ENCODE assay signal across 1 cellular context in genomic region chr3:50241163-50241562, GRCh38.
TF ChIP-seq lines count a peak whose summit lies in the region.

No MANE protein-coding gene starts in this region.

TF ChIP-seq in GM12878, 131 proteins besides CTCF, POLR2A, EP300 and RAD21:
- TF ChIP-seq CREB1 (IDR thresholded peaks at IDR 0.05; ENCODE audit: low read depth) (no peak), RAD51 (IDR thresholded peaks at IDR 0.05) (no peak), MLLT1 (IDR thresholded peaks at IDR 0.05) (no peak), TCF12 (IDR thresholded peaks at IDR 0.05; ENCODE audit: low read depth, low read length) (no peak), NFXL1 (IDR thresholded peaks at IDR 0.05; ENCODE audit: borderline replicate concordance) (no peak), ZNF687 (IDR thresholded peaks at IDR 0.05) (no peak), ZBTB33 (IDR thresholded peaks at IDR 0.05) (no peak)
